Comparison of ENCODE assay signal across 8 cellular contexts in the genomic region with DNA sequence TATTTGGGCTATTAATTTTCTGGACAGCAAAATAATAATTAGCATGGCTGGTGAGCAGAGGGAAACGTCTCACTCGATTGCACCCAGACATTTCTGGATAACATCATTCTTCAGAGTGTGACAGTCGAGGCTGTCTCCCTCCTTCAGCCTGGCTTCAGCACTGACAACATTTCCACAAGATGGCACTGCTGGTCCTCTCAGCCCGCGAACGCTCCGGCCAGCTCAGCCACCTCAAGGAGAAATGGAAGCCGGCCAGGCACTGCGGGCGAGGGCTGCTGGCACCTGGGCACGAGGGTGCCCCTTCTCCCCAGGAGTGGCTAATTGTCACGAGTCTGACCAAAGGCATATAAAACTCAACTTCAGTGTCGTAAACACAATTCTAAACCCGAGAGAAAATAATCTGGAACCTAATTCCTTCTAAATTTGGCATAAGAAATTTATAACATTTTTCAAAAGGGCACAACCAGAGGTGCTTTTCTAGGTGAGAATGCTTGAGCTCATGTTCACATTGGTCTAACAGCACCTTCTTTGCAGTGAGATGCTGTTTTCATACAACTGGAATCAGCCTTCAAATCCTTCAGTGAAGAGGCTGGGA.
DNase-seq lines count a peak whose midpoint lies in the region; ATAC-seq and TF ChIP-seq lines count a peak whose summit lies in the region.

No MANE protein-coding gene starts in this region.

- DNase-seq in activated T-cell treated with anti-CD3 and anti-CD28 coated beads, Interleukin-2, amount 50 U/mL, for 72 hours, result peak; percentile 11 to 12
- no peak for DNase-seq in activated T-cell treated with anti-CD3 and anti-CD28 coated beads, Interleukin-2, amount 50 U/mL, for 24 hours
- DNase-seq in HFFc6 (peak; percentile 71), NCI-H1930 (lab: John Stamatoyannopoulos, UW) (peak; percentile 38 to 66), glomerular visceral epithelial cell (ENCODE audit: extremely low spot score) (peak; percentile 94), osteocyte (ENCODE audit: extremely low spot score, unreplicated experiment) (peak; percentile 89)

- ATAC-seq in activated T-cell treated with anti-CD3 and anti-CD28 coated beads, Interleukin-2, amount 50 U/mL, for 72 hours (replicated peaks in 1 of 2), result no peak
- no peak for ATAC-seq in HG02970 (IDR thresholded peaks at IDR 0.05; ENCODE audit: low FRiP score, unreplicated experiment)

- peak overlapping the region; percentile 52; the same call in 1 of the 2 replicates for H3K27ac ChIP-seq in VCaP

- no peaks in the 10 kb centered on the region for H3K36me3 Mint-ChIP-seq in activated T-cell treated with anti-CD3 and anti-CD28 coated beads, Interleukin-2, amount 50 U/mL, for 72 hours (ENCODE audit: insufficient read depth in 2 of 2)
- peaks cover 24% of the 10 kb centered on the region for H3K36me3 Mint-ChIP-seq in activated T-cell treated with anti-CD3 and anti-CD28 coated beads, Interleukin-2, amount 50 U/mL, for 24 hours (ENCODE audit: low read depth)
- peaks cover 21% of the 10 kb centered on the region for H3K36me3 Mint-ChIP-seq in HFFc6 (ENCODE audit: low read depth)
- H3K36me3 Mint-ChIP-seq in osteocyte (ENCODE audit: unreplicated experiment), result peaks cover 3% of the 10 kb centered on the region

- H3K4me3 Mint-ChIP-seq in activated T-cell treated with anti-CD3 and anti-CD28 coated beads, Interleukin-2, amount 50 U/mL, for 72 hours, result no peak overlapping the region
- no peak overlapping the region for H3K4me3 Mint-ChIP-seq in activated T-cell treated with anti-CD3 and anti-CD28 coated beads, Interleukin-2, amount 50 U/mL, for 24 hours
- H3K4me3 Mint-ChIP-seq in HFFc6 (peak overlapping the region; percentile 57), osteocyte (ENCODE audit: unreplicated experiment) (no peak overlapping the region)

- H3K27ac Mint-ChIP-seq in activated T-cell treated with anti-CD3 and anti-CD28 coated beads, Interleukin-2, amount 50 U/mL, for 72 hours, result no peak overlapping the region
- no peak overlapping the region for H3K27ac Mint-ChIP-seq in activated T-cell treated with anti-CD3 and anti-CD28 coated beads, Interleukin-2, amount 50 U/mL, for 24 hours
- H3K27ac Mint-ChIP-seq in HFFc6 (peak overlapping the region; percentile 70), osteocyte (ENCODE audit: unreplicated experiment) (peak overlapping the region; percentile 12)

- H3K27me3 Mint-ChIP-seq in activated T-cell treated with anti-CD3 and anti-CD28 coated beads, Interleukin-2, amount 50 U/mL, for 72 hours (ENCODE audit: low read depth), result no peaks in the 10 kb centered on the region
- no peaks in the 10 kb centered on the region for H3K27me3 Mint-ChIP-seq in activated T-cell treated with anti-CD3 and anti-CD28 coated beads, Interleukin-2, amount 50 U/mL, for 24 hours
- H3K27me3 Mint-ChIP-seq in HFFc6 (ENCODE audit: insufficient read depth), result peaks cover 3% of the 10 kb centered on the region
- H3K27me3 Mint-ChIP-seq in osteocyte (ENCODE audit: unreplicated experiment), result no peaks in the 10 kb centered on the region

- H3K4me1 Mint-ChIP-seq in activated T-cell treated with anti-CD3 and anti-CD28 coated beads, Interleukin-2, amount 50 U/mL, for 72 hours (ENCODE audit: low read depth), result peaks cover 23% of the 10 kb centered on the region
- H3K4me1 Mint-ChIP-seq in activated T-cell treated with anti-CD3 and anti-CD28 coated beads, Interleukin-2, amount 50 U/mL, for 24 hours (ENCODE audit: low read depth), result peaks cover 28% of the 10 kb centered on the region
- H3K4me1 Mint-ChIP-seq in HFFc6 (ENCODE audit: low read depth) (peaks cover 93% of the 10 kb centered on the region), osteocyte (ENCODE audit: unreplicated experiment) (peaks cover 51% of the 10 kb centered on the region)

- TF ChIP-seq CTCF in HFFc6 (IDR thresholded peaks at IDR 0.05) (peak; percentile 85), VCaP (conservative IDR thresholded peaks at IDR 0.05) (peak; percentile 98), osteocyte (IDR thresholded peaks at IDR 0.05) (peak; percentile 88)

- no peaks in the 10 kb centered on the region for H3K9me3 Mint-ChIP-seq in activated T-cell treated with anti-CD3 and anti-CD28 coated beads, Interleukin-2, amount 50 U/mL, for 72 hours
- H3K9me3 Mint-ChIP-seq in activated T-cell treated with anti-CD3 and anti-CD28 coated beads, Interleukin-2, amount 50 U/mL, for 24 hours, result no peaks in the 10 kb centered on the region
- no peaks in the 10 kb centered on the region for H3K9me3 Mint-ChIP-seq in HFFc6
- H3K9me3 Mint-ChIP-seq in osteocyte (ENCODE audit: unreplicated experiment), result no peaks in the 10 kb centered on the region

Comparison
In these comparisons a context has a peak if more than half of its experiments do, and no peak if none do; other contexts are left out.
1. H3K27ac Mint-ChIP-seq: peak in HFFc6 (single experiment) and osteocyte (single experiment); none in activated T-cell treated with anti-CD3 and anti-CD28 coated beads, Interleukin-2, amount 50 U/mL, for 72 hours (single experiment) and activated T-cell treated with anti-CD3 and anti-CD28 coated beads, Interleukin-2, amount 50 U/mL, for 24 hours (single experiment).
2. Peak in every context shown above with its lines, with median percentiles within 50 percentile points of each other: CTCF ChIP-seq.